In genomic region chr11:1264444-1264843, GRCh38 we compare ENCODE assay signal across 9 cellular contexts. TPM values are rescaled to one million over a fixed set of nuclear protein-coding genes. Genes with fewer than 3 reads are reported as not detected.
DNase-seq lines count a peak whose midpoint lies in the region; ATAC-seq and TF ChIP-seq lines count a peak whose summit lies in the region.
"Not testable (repeated sequence)": the region's sequence is repeated elsewhere in the genome, so short reads cannot be mapped to it uniquely, and the experiment has no call there.
"Had no signal": no experiment of that assay in that cellular context is flagged by ENCODE, and none has a peak within 500 bp of the region (broad histone marks: within the 10 kb centered on the region; RNA-seq: fewer than 3 reads in every experiment).

No MANE protein-coding gene starts in this region.

- H3K27me3 Mint-ChIP-seq in T-cell; activated naive CD8-positive, alpha-beta T cell treated with anti-CD3 and anti-CD28 coated beads for 36 hours; memory B cell: not testable (repeated sequence)

- H4K20me1 ChIP-seq in fibroblast of lung (ENCODE audit: control insufficient read depth, extremely low read depth, insufficient read depth, low read length): not testable (repeated sequence)

- H3K9me3 ChIP-seq in HAP-1; fibroblast of lung (ENCODE audit: control insufficient read depth, insufficient read depth, low read depth, low read length): not testable (repeated sequence)

- not testable (repeated sequence) for H3K9ac ChIP-seq in fibroblast of lung (ENCODE audit: insufficient read depth, low read length)

- peak overlapping the region; percentile 61 to 80 for H3K27ac Mint-ChIP-seq in T-cell
- peak overlapping the region; percentile 82 for H3K27ac Mint-ChIP-seq in activated naive CD8-positive, alpha-beta T cell treated with anti-CD3 and anti-CD28 coated beads for 36 hours
- peak overlapping the region; percentile 65 for H3K27ac Mint-ChIP-seq in memory B cell

- H3K79me2 ChIP-seq in fibroblast of lung (ENCODE audit: control insufficient read depth, insufficient read depth, low read length): not testable (repeated sequence)

- peaks cover 10 to 33% (median 17%) of the 10 kb centered on the region in 3 donors for H3K4me1 Mint-ChIP-seq in T-cell
- H3K4me1 Mint-ChIP-seq in activated naive CD8-positive, alpha-beta T cell treated with anti-CD3 and anti-CD28 coated beads for 36 hours: peaks cover 13% of the 10 kb centered on the region
- H3K4me1 Mint-ChIP-seq in memory B cell: not testable (repeated sequence)

- CTCF ChIA-PET in BJ (lab: Yijun Ruan, JAX); T-cell (lab: Charles Lee): not testable (repeated sequence)

- H3K27me3 ChIP-seq in BJ (ENCODE audit: control insufficient read depth, insufficient read depth, low read length); HAP-1 (ENCODE audit: low read depth); fibroblast of lung (ENCODE audit: control insufficient read depth, insufficient read depth, low read length): not testable (repeated sequence)

- ATAC-seq in T-cell (replicated peaks in 1 of 4) (peak; percentile 14 to 25 (median 22)), memory B cell (ENCODE audit: low read depth) (peak; percentile 51)

- peak; percentile 33 for DNase-seq in BJ (ENCODE audit: low read depth)
- peak; percentile 36 to 63 for DNase-seq in HAP-1 (ENCODE audit: low spot score in 2 of 2)
- DNase-seq in NCI-H226: peak; percentile 28
- DNase-seq in T-cell: peak in 16 of 34 experiments; percentile 2 to 30 (median 15)
- peak; percentile 37 for DNase-seq in activated naive CD8-positive, alpha-beta T cell treated with anti-CD3 and anti-CD28 coated beads for 36 hours
- peak; percentile 59 to 78 for DNase-seq in fibroblast of lung (ENCODE audit: low read depth in 2 of 2)
- DNase-seq in memory B cell (ENCODE audit: low spot score in 2 of 2): not testable (repeated sequence)
- DNase-seq in stimulated activated CD4-positive, alpha-beta T cell treated with anti-CD3 and anti-CD28 coated beads, Interleukin-4, amount 100 ng/mL, for 24 hours: peak; percentile 53

- TF ChIP-seq CTCF in BJ (IDR thresholded peaks at IDR 0.05; ENCODE audit: insufficient read depth, low read depth, low read length) (peak; percentile 54), fibroblast of lung (conservative IDR thresholded peaks at IDR 0.05 in 1 of 2, IDR thresholded peaks at IDR 0.05 in 1 of 2; ENCODE audit: low read depth in 1 of 2, low read length in 2 of 2) (peak; percentile 9 to 61)

- H3K4me3 ChIP-seq in BJ (ENCODE audit: low read depth, low read length); HAP-1; fibroblast of lung (replicated peaks in 1 of 4; ENCODE audit: control extremely low read depth in 1 of 4, insufficient read depth in 1 of 4, low read depth in 3 of 4, low read length in 4 of 4): not testable (repeated sequence)

- POLR2A ChIA-PET in BJ (lab: Charles Lee); T-cell (lab: Charles Lee): not testable (repeated sequence)

- not testable (repeated sequence) for H3K4me3 Mint-ChIP-seq in T-cell; activated naive CD8-positive, alpha-beta T cell treated with anti-CD3 and anti-CD28 coated beads for 36 hours; memory B cell

- not testable (repeated sequence) for H2AFZ ChIP-seq in fibroblast of lung (ENCODE audit: low read length)

- H3K36me3 Mint-ChIP-seq in T-cell; activated naive CD8-positive, alpha-beta T cell treated with anti-CD3 and anti-CD28 coated beads for 36 hours: not testable (repeated sequence)
- peaks cover 10% of the 10 kb centered on the region for H3K36me3 Mint-ChIP-seq in memory B cell

- H3K36me3 ChIP-seq in BJ (ENCODE audit: control insufficient read depth, insufficient read depth, low read length); HAP-1 (replicated peaks); fibroblast of lung (ENCODE audit: control insufficient read depth, insufficient read depth, low read length): not testable (repeated sequence)

- not testable (repeated sequence) for H3K4me2 ChIP-seq in fibroblast of lung (ENCODE audit: extremely low read depth, insufficient read depth, low read length)

- peaks cover 0 to 10% (median 3%) of the 10 kb centered on the region in 3 donors for H3K9me3 Mint-ChIP-seq in T-cell
- H3K9me3 Mint-ChIP-seq in activated naive CD8-positive, alpha-beta T cell treated with anti-CD3 and anti-CD28 coated beads for 36 hours; memory B cell: not testable (repeated sequence)

- H3K27ac ChIP-seq in fibroblast of lung (ENCODE audit: insufficient read depth, low read length): not testable (repeated sequence)

- in situ Hi-C loops in HAP-1 (cut with MboI; ENCODE audit: low sequenced_read_pairs): not testable (repeated sequence)

- H3K4me1 ChIP-seq in HAP-1; fibroblast of lung (ENCODE audit: control insufficient read depth, extremely low read depth, insufficient read depth, low read length): not testable (repeated sequence)

RNA-seq across cellular contexts. Expression of gene MUC5B, which starts 41.6 kb away (rescaled TPM):
- polyA plus RNA-seq in BJ (2011; rRNA removed) (not detected in 2 replicates), fibroblast of lung (not detected in 2 replicates)
- not detected in 2 replicates for polyA minus RNA-seq in BJ (2011; rRNA and poly(A)+ RNA removed)
- total RNA-seq in T-cell (1 to 10 TPM in 3 of 5 donors, not detected in 2; 1.8 to 4.0 (median 3.6) TPM), fibroblast of lung (not detected in 2 replicates)
- total RNA-seq in activated naive CD8-positive, alpha-beta T cell treated with anti-CD3 and anti-CD28 coated beads for 36 hours: not detected
- not detected in 2 replicates for polyA plus RNA-seq in fibroblast of lung (2012)
- not detected in 2 replicates for polyA minus RNA-seq in fibroblast of lung (ENCODE audit: low replicate concordance)
- total RNA-seq: T-helper 1 cell treated with Interleukin-12 subunit alpha and Interleukin-12 subunit beta and Interleukin-4 antibody, amounts not matched to agents 30 ng/mL and 1 ng/mL, for 36 hours had no signal

RNA-seq across cellular contexts. Expression of gene TOLLIP, which starts 45.0 kb away (rescaled TPM):
- 19.7 and 38.3 TPM in 2 replicates for polyA plus RNA-seq in BJ (2011; rRNA removed)
- 26.9 and 32.3 TPM in 2 replicates for polyA minus RNA-seq in BJ (2011; rRNA and poly(A)+ RNA removed)
- 10 to 100 TPM; 44.4 to 54.1 (median 50.8) TPM for total RNA-seq in T-cell
- total RNA-seq in activated naive CD8-positive, alpha-beta T cell treated with anti-CD3 and anti-CD28 coated beads for 36 hours: 10 to 100 TPM; 32.8 to 36.0 TPM
- 21.8 and 28.4 TPM in 2 replicates for total RNA-seq in fibroblast of lung
- polyA plus RNA-seq in fibroblast of lung: 34.6 and 40.4 TPM in 2 replicates
- 46.5 and 52.3 TPM in 2 replicates for polyA plus RNA-seq in fibroblast of lung (2012)
- polyA minus RNA-seq in fibroblast of lung (ENCODE audit: low replicate concordance): 48.8 and 123 TPM in 2 replicates
